In the genomic region with DNA sequence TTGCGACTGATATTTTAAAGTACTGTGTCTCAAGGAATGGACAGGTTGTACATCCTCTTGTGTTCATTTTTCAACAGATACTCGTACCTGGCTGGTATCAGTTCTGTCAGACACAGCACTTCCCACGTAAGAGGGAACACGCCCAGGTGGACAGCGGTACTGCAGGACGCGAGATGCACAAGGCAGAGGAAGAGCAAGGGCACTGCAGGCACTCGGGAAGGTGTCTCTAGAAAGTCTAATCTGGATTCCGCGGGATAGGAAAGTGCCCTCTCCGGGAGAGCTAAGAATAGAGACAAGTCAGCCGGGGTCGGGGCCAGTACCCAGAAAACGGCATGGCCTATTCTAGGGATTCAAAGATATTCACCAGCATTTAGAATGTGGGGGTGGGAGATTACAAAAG, we compare ENCODE assay signal across 20 cellular contexts.
"Had no signal": no experiment of that assay in that cellular context is flagged by ENCODE, and none has a peak within 500 bp of the region (broad histone marks: within the 10 kb centered on the region; RNA-seq: fewer than 3 reads in every experiment).

No MANE protein-coding gene starts in this region.

- H3K4me1 Mint-ChIP-seq: activated naive CD8-positive, alpha-beta T cell treated with anti-CD3 and anti-CD28 coated beads for 36 hours; activated T-helper 17 cell treated with anti-CD3 and anti-CD28 coated beads, Interleukin-2, amount 50 U/mL, for 72 hours; stimulated activated effector memory CD8-positive, alpha-beta T cell treated with anti-CD3 and anti-CD28 coated beads, Interleukin-12 subunit alpha, Interleukin-12 subunit beta, amount 100 ng/mL, for 72 hours had no signal

- H3K27me3 Mint-ChIP-seq: activated CD8-positive, alpha-beta T cell treated with anti-CD3 and anti-CD28 coated beads for 36 hours; activated naive CD8-positive, alpha-beta T cell treated with anti-CD3 and anti-CD28 coated beads for 36 hours; activated T-helper 17 cell treated with anti-CD3 and anti-CD28 coated beads, Interleukin-2, amount 50 U/mL, for 72 hours had no signal

- DNase-seq: activated CD4-positive, alpha-beta T cell treated with anti-CD3 and anti-CD28 coated beads for 48 hours; activated CD4-positive, CD25-positive, alpha-beta regulatory T cell; activated CD8-positive, alpha-beta T cell treated with anti-CD3 and anti-CD28 coated beads for 36 hours; activated naive CD4-positive, alpha-beta T cell; activated naive CD8-positive, alpha-beta T cell treated with anti-CD3 and anti-CD28 coated beads for 36 hours; activated T-cell treated with anti-CD3 and anti-CD28 coated beads, Interleukin-2, amount 50 U/mL, for 1 hour; amniotic stem cell; dorsolateral prefrontal cortex; foreskin melanocyte; hypothalamus; left lung; stimulated activated CD4-positive, alpha-beta T cell treated with anti-CD3 and anti-CD28 coated beads, Interleukin-4, amount 100 ng/mL, for 1 hour; stomach had no signal

- ATAC-seq: activated CD8-positive, alpha-beta T cell treated with anti-CD3 and anti-CD28 coated beads for 36 hours; activated T-helper 17 cell treated with anti-CD3 and anti-CD28 coated beads, Interleukin-2, amount 50 U/mL, for 72 hours; left lung; sciatic nerve; stimulated activated effector memory CD8-positive, alpha-beta T cell treated with anti-CD3 and anti-CD28 coated beads, Interleukin-12 subunit alpha, Interleukin-12 subunit beta, amount 100 ng/mL, for 72 hours had no signal

- H3K36me3 Mint-ChIP-seq: activated naive CD8-positive, alpha-beta T cell treated with anti-CD3 and anti-CD28 coated beads for 36 hours; stimulated activated effector memory CD8-positive, alpha-beta T cell treated with anti-CD3 and anti-CD28 coated beads, Interleukin-12 subunit alpha, Interleukin-12 subunit beta, amount 100 ng/mL, for 72 hours had no signal

- H3K9me3 Mint-ChIP-seq: activated CD8-positive, alpha-beta T cell treated with anti-CD3 and anti-CD28 coated beads for 36 hours; activated naive CD8-positive, alpha-beta T cell treated with anti-CD3 and anti-CD28 coated beads for 36 hours had no signal

- H3K4me2 ChIP-seq: smooth muscle cell had no signal

- H3K9me3 ChIP-seq: left lung, stomach had no signal

- H3K27ac ChIP-seq: cardiac muscle cell, dorsolateral prefrontal cortex, left lung, stomach had no signal

- H3K4me3 Mint-ChIP-seq: activated CD8-positive, alpha-beta T cell treated with anti-CD3 and anti-CD28 coated beads for 36 hours; activated naive CD8-positive, alpha-beta T cell treated with anti-CD3 and anti-CD28 coated beads for 36 hours; activated T-helper 17 cell treated with anti-CD3 and anti-CD28 coated beads, Interleukin-2, amount 50 U/mL, for 72 hours; stimulated activated effector memory CD8-positive, alpha-beta T cell treated with anti-CD3 and anti-CD28 coated beads, Interleukin-12 subunit alpha, Interleukin-12 subunit beta, amount 100 ng/mL, for 72 hours; T-helper 2 cell treated with Interferon-gamma antibody and Interleukin-4, amounts not matched to agents 5 μg/mL and 100 μg/mL, for 36 hours had no signal

- H3K4me3 ChIP-seq: cardiac muscle cell, dorsolateral prefrontal cortex, left lung, smooth muscle cell, stomach had no signal

- FAIRE-seq: TTC549 had no signal

- H3K4me1 ChIP-seq: left lung, stomach had no signal

- H3K36me3 ChIP-seq: cardiac muscle cell, left lung, stomach had no signal

- H3K27me3 ChIP-seq: cardiac muscle cell, dorsolateral prefrontal cortex, left lung, stomach had no signal

- H3K27ac Mint-ChIP-seq: activated CD8-positive, alpha-beta T cell treated with anti-CD3 and anti-CD28 coated beads for 36 hours; activated naive CD8-positive, alpha-beta T cell treated with anti-CD3 and anti-CD28 coated beads for 36 hours; activated T-helper 17 cell treated with anti-CD3 and anti-CD28 coated beads, Interleukin-2, amount 50 U/mL, for 72 hours; stimulated activated effector memory CD8-positive, alpha-beta T cell treated with anti-CD3 and anti-CD28 coated beads, Interleukin-12 subunit alpha, Interleukin-12 subunit beta, amount 100 ng/mL, for 72 hours; T-helper 2 cell treated with Interferon-gamma antibody and Interleukin-4, amounts not matched to agents 5 μg/mL and 100 μg/mL, for 36 hours had no signal
